In the genomic region with DNA sequence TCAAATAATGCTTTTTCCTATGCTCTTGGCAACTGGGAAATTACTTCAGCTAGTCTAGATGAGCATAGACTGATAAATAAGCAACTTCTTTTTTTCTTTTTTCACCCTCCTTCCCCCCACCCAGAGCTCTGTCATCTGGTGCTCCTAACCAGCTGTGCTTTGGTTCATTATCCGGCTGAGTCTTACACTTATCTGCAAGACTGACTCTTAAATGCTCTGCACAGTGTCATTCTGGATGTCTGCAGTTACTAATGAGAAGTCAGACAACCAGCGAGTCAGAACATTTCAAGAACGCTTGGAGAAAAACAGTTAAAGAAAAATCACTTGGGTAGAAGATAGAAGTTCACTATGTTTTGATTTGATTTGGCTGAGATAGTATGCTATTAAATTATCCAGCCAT, we compare ENCODE assay signal across 16 cellular contexts.
"Had no signal": no experiment of that assay in that cellular context is flagged by ENCODE, and none has a peak within 500 bp of the region (broad histone marks: within the 10 kb centered on the region; RNA-seq: fewer than 3 reads in every experiment).

No MANE protein-coding gene starts in this region.

- H3K9me3 ChIP-seq: pancreas, testis had no signal

- H3K36me3 ChIP-seq: brain microvascular endothelial cell, neural progenitor cell, pancreas had no signal

- H3K4me2 ChIP-seq: neural progenitor cell had no signal

- H3K27ac ChIP-seq: brain microvascular endothelial cell, neural progenitor cell, pancreas, testis had no signal

- H2AFZ ChIP-seq: neural progenitor cell had no signal

- H3K9ac ChIP-seq: neural progenitor cell had no signal

- H3K4me1 ChIP-seq: neural progenitor cell, testis had no signal

- H3K4me3 ChIP-seq: neural progenitor cell, pancreas, testis had no signal

- DNase-seq: activated CD4-positive, alpha-beta T cell treated with anti-CD3 and anti-CD28 coated beads, Interleukin-2, amount 50 U/mL, for 1 hour; activated T-cell treated with anti-CD3 and anti-CD28 coated beads for 4 hours; amygdala; brain microvascular endothelial cell; endodermal cell; foreskin fibroblast; kidney; mammary epithelial cell; pancreas; stimulated activated CD4-positive, alpha-beta T cell treated with anti-CD3 and anti-CD28 coated beads, Interleukin-15, amount 100 ng/mL, for 24 hours; stimulated activated CD4-positive, alpha-beta T cell treated with anti-CD3 and anti-CD28 coated beads, Interleukin-4, amount 100 ng/mL, for 24 hours; stimulated activated naive CD8-positive, alpha-beta T cell treated with anti-CD3 and anti-CD28 coated beads, Interleukin-15, amount 100 ng/mL, for 72 hours; T-helper 2 cell; testis had no signal

- ATAC-seq: activated T-helper 17 cell treated with anti-CD3 and anti-CD28 coated beads, Interleukin-2, amount 50 U/mL, for 72 hours; pancreas; stimulated activated naive CD8-positive, alpha-beta T cell treated with anti-CD3 and anti-CD28 coated beads, Interleukin-15, amount 100 ng/mL, for 72 hours had no signal

- H3K27me3 ChIP-seq: brain microvascular endothelial cell, neural progenitor cell, pancreas, testis had no signal
